ENCODE assay signal across 2 cellular contexts in genomic region chr5:53681079-53681478, GRCh38.
TF ChIP-seq lines count a peak whose summit lies in the region.

No MANE protein-coding gene starts in this region.

TF ChIP-seq in A549, 52 proteins besides CTCF, POLR2A, EP300 and RAD21 (continued from another document):
- no peak for TF ChIP-seq BCL3 (IDR thresholded peaks at IDR 0.05)
- TF ChIP-seq RNF2 (IDR thresholded peaks at IDR 0.05; ENCODE audit: borderline replicate concordance, low read depth): no peak
- TF ChIP-seq FOSL2 (IDR thresholded peaks at IDR 0.05): no peak
- TF ChIP-seq FOSL2 (CRISPR knock-in tag; IDR thresholded peaks at IDR 0.05): no peak
- no peak for TF ChIP-seq SREBF2 (IDR thresholded peaks at IDR 0.05)
- no peak for TF ChIP-seq HEYL (CRISPR knock-in tag; IDR thresholded peaks at IDR 0.05)
- TF ChIP-seq EHMT2 (IDR thresholded peaks at IDR 0.05; ENCODE audit: low read depth): no peak

TF ChIP-seq in K562, 482 proteins besides CTCF, POLR2A, EP300 and RAD21 (continued from another document):
- TF ChIP-seq ZNF407 (IDR thresholded peaks at IDR 0.05; ENCODE audit: low read depth) (no peak), BCOR (IDR thresholded peaks at IDR 0.05) (peak; percentile 76), RCOR1 (IDR thresholded peaks at IDR 0.05; ENCODE audit: borderline replicate concordance in 1 of 2, low read depth in 2 of 2, low read length in 2 of 2) (0 out of 4 replicates have a peak, but pooled peaks of 1 of the 2 experiments have one; percentile 17), SMARCC2 (IDR thresholded peaks at IDR 0.05; ENCODE audit: low read depth) (no peak), MITF (IDR thresholded peaks at IDR 0.05) (no peak), RBM25 (IDR thresholded peaks at IDR 0.05; ENCODE audit: low read depth, low read length, severe bottlenecking) (peak; percentile 95), ZFP36 (IDR thresholded peaks at IDR 0.05; ENCODE audit: low read depth, low read length, partially characterized antibody) (peak; percentile 35), MIER1 (IDR thresholded peaks at IDR 0.05; ENCODE audit: low read depth) (no peak)
- TF ChIP-seq, protein P1, sequence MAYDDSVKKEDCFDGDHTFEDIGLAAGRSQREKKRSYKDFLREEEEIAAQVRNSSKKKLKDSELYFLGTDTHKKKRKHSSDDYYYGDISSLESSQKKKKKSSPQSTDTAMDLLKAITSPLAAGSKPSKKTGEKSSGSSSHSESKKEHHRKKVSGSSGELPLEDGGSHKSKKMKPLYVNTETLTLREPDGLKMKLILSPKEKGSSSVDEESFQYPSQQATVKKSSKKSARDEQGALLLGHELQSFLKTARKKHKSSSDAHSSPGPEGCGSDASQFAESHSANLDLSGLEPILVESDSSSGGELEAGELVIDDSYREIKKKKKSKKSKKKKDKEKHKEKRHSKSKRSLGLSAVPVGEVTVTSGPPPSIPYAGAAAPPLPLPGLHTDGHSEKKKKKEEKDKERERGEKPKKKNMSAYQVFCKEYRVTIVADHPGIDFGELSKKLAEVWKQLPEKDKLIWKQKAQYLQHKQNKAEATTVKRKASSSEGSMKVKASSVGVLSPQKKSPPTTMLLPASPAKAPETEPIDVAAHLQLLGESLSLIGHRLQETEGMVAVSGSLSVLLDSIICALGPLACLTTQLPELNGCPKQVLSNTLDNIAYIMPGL (CRISPR knock-in tag; IDR thresholded peaks at IDR 0.05): no peak
